In genomic region chr10:67792653-67793052, GRCh38 we compare ENCODE assay signal across 2 cellular contexts.
A peak's percentile ranks its signal among the peaks of the same experiment; 100 is the strongest.
TF ChIP-seq lines count a peak whose summit lies in the region.

No MANE protein-coding gene starts in this region.

TF ChIP-seq in HEK293, 187 proteins besides CTCF, POLR2A, EP300 and RAD21:
- TF ChIP-seq ZSCAN16 (tag by site-specific recombination; IDR thresholded peaks at IDR 0.05) (no peak), ZNF404 (tag by site-specific recombination; IDR thresholded peaks at IDR 0.05) (no peak), KLF7 (tag by site-specific recombination; IDR thresholded peaks at IDR 0.05; ENCODE audit: borderline replicate concordance) (no peak), ZNF624 (tag by site-specific recombination; IDR thresholded peaks at IDR 0.05) (no peak), ZNF121 (tag by site-specific recombination; IDR thresholded peaks at IDR 0.05) (peak; percentile 85), ZNF138 (tag by site-specific recombination; IDR thresholded peaks at IDR 0.05; ENCODE audit: borderline replicate concordance) (no peak)
TF ChIP-seq in HEK293: peak in this region for 1.

TF ChIP-seq in K562, 482 proteins besides CTCF, POLR2A, EP300 and RAD21:
- TF ChIP-seq HSF4 (CRISPR knock-in tag; IDR thresholded peaks at IDR 0.05; ENCODE audit: borderline replicate concordance): no peak
- TF ChIP-seq FOSL1 (tag; conservative IDR thresholded peaks at IDR 0.05): no peak
- TF ChIP-seq TCF3 (CRISPR knock-in tag; IDR thresholded peaks at IDR 0.05): no peak
- TF ChIP-seq ZBTB1 (CRISPR knock-in tag; IDR thresholded peaks at IDR 0.05; ENCODE audit: borderline replicate concordance, low read depth): no peak
- no peak for TF ChIP-seq HIVEP1 (CRISPR knock-in tag; IDR thresholded peaks at IDR 0.05)
- peak; percentile 56 for TF ChIP-seq RBM25 (IDR thresholded peaks at IDR 0.05; ENCODE audit: low read depth, low read length, severe bottlenecking)
- TF ChIP-seq BCOR (IDR thresholded peaks at IDR 0.05): peak; percentile 10; the same call in 1 of the 2 replicates
- TF ChIP-seq, protein P1, sequence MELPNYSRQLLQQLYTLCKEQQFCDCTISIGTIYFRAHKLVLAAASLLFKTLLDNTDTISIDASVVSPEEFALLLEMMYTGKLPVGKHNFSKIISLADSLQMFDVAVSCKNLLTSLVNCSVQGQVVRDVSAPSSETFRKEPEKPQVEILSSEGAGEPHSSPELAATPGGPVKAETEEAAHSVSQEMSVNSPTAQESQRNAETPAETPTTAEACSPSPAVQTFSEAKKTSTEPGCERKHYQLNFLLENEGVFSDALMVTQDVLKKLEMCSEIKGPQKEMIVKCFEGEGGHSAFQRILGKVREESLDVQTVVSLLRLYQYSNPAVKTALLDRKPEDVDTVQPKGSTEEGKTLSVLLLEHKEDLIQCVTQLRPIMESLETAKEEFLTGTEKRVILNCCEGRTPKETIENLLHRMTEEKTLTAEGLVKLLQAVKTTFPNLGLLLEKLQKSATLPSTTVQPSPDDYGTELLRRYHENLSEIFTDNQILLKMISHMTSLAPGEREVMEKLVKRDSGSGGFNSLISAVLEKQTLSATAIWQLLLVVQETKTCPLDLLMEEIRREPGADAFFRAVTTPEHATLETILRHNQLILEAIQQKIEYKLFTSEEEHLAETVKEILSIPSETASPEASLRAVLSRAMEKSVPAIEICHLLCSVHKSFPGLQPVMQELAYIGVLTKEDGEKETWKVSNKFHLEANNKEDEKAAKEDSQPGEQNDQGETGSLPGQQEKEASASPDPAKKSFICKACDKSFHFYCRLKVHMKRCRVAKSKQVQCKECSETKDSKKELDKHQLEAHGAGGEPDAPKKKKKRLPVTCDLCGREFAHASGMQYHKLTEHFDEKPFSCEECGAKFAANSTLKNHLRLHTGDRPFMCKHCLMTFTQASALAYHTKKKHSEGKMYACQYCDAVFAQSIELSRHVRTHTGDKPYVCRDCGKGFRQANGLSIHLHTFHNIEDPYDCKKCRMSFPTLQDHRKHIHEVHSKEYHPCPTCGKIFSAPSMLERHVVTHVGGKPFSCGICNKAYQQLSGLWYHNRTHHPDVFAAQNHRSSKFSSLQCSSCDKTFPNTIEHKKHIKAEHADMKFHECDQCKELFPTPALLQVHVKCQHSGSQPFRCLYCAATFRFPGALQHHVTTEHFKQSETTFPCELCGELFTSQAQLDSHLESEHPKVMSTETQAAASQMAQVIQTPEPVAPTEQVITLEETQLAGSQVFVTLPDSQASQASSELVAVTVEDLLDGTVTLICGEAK (IDR thresholded peaks at IDR 0.05): no peak
- TF ChIP-seq, protein P1 (CRISPR knock-in tag; IDR thresholded peaks at IDR 0.05): no peak
- 0 out of 2 replicates have a peak, but pooled peaks have one; percentile 43 for TF ChIP-seq ZNF584 (CRISPR knock-in tag; IDR thresholded peaks at IDR 0.05; ENCODE audit: low read depth)
- peak; percentile 70; the same call in 1 of the 2 replicates for TF ChIP-seq ZNF121 (CRISPR knock-in tag; conservative IDR thresholded peaks at IDR 0.05)
TF ChIP-seq in K562: peak in this region for 4.
